In genomic region chr6:113403966-113404575, GRCh38 we compare ENCODE assay signal across 27 cellular contexts.
"Had no signal": no experiment of that assay in that cellular context is flagged by ENCODE, and none has a peak within 500 bp of the region (broad histone marks: within the 10 kb centered on the region; RNA-seq: fewer than 3 reads in every experiment).

No MANE protein-coding gene starts in this region.

- H3K79me2 ChIP-seq: parathyroid adenoma had no signal

- H3K4me2 ChIP-seq: smooth muscle cell had no signal

- DNase-seq: activated CD4-positive, alpha-beta T cell treated with anti-CD3 and anti-CD28 coated beads for 36 hours; activated CD4-positive, CD25-positive, alpha-beta regulatory T cell; activated CD8-positive, alpha-beta memory T cell treated with anti-CD3 and anti-CD28 coated beads, Interleukin-2, amount 10 ng/mL, durations not matched to agents 7 days and 5 days; activated CD8-positive, alpha-beta T cell treated with anti-CD3 and anti-CD28 coated beads, Interleukin-2, amount 10 ng/mL, durations not matched to agents 7 days and 5 days; activated naive CD8-positive, alpha-beta T cell treated with anti-CD3 and anti-CD28 coated beads, Interleukin-2, amount 50 U/mL, for 24 hours; activated T-cell treated with anti-CD3 and anti-CD28 coated beads, Interleukin-2, amount 50 U/mL, for 48 hours; amygdala; colonic mucosa; effector memory CD4-positive, alpha-beta T cell; erythroblast; glutamatergic neuron; left cardiac atrium; mammary epithelial cell; naive B cell; psoas muscle; stimulated activated CD4-positive, alpha-beta T cell treated with anti-CD3 and anti-CD28 coated beads, Interleukin-15, amount 100 ng/mL, for 24 hours; stimulated activated CD4-positive, alpha-beta T cell treated with anti-CD3 and anti-CD28 coated beads, Interleukin-2, amount 100 ng/mL, for 24 hours; stimulated activated naive CD4-positive, alpha-beta T cell; T-cell; tibial artery; upper lobe of right lung had no signal

- H3K9me3 ChIP-seq: colonic mucosa, psoas muscle, suprapubic skin, tibial artery, upper lobe of right lung had no signal

- ATAC-seq: activated CD4-positive, alpha-beta T cell treated with anti-CD3 and anti-CD28 coated beads for 36 hours; activated CD8-positive, alpha-beta memory T cell treated with anti-CD3 and anti-CD28 coated beads, Interleukin-2, amount 10 ng/mL, durations not matched to agents 7 days and 5 days; activated CD8-positive, alpha-beta T cell treated with anti-CD3 and anti-CD28 coated beads, Interleukin-2, amount 10 ng/mL, durations not matched to agents 7 days and 5 days; activated naive CD8-positive, alpha-beta T cell treated with anti-CD3 and anti-CD28 coated beads, Interleukin-2, amount 50 U/mL, for 24 hours; left cardiac atrium; psoas muscle; T-cell; upper lobe of right lung had no signal

- FAIRE-seq: bronchial epithelial cell, frontal cortex, keratinocyte had no signal

- H3K4me1 ChIP-seq: colonic mucosa, parathyroid adenoma, psoas muscle, tibial artery, upper lobe of right lung had no signal

- H2AFZ ChIP-seq: parathyroid adenoma had no signal

- H3K36me3 ChIP-seq: colonic mucosa, suprapubic skin, tibial artery, upper lobe of right lung had no signal

- H3K9ac ChIP-seq: parathyroid adenoma had no signal

- H3K27me3 ChIP-seq: colonic mucosa, suprapubic skin, tibial artery, upper lobe of right lung had no signal

- H3K4me3 ChIP-seq: colonic mucosa, psoas muscle, smooth muscle cell, suprapubic skin, tibial artery, upper lobe of right lung had no signal

- H3K27ac ChIP-seq: colonic mucosa, parathyroid adenoma, psoas muscle, suprapubic skin, tibial artery, upper lobe of right lung had no signal
